16 cellular contexts compared by ENCODE assay signal in the genomic region with DNA sequence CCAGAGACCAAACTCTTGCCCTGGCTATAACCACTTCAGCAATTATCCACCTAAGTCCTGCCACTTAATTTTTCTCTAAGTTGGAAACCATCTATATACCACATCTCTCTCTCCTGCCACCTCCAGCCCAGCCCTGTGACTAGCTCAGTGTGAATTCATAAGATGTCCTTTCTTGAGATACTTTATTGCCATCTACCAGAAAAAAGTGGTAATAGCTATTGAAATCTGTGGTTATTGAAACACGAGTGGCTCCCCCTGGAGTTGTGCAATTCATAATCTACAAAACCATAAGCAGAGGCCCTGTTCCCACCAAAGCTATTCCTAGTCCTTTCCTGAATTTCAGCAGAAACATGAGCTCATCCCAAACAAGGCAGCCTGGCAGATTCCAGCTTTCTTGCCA.
DNase-seq lines count a peak whose midpoint lies in the region; ATAC-seq and TF ChIP-seq lines count a peak whose summit lies in the region.
"Had no signal": no experiment of that assay in that cellular context is flagged by ENCODE, and none has a peak within 500 bp of the region (broad histone marks: within the 10 kb centered on the region; RNA-seq: fewer than 3 reads in every experiment).

No MANE protein-coding gene starts in this region.

- H3K4me2 ChIP-seq in KMS-11 (no peak overlapping the region), mesendoderm (ENCODE audit: low read length) (no peak overlapping the region)

- H3K36me3 ChIP-seq in KMS-11 (ENCODE audit: insufficient read depth) = no peaks in the 10 kb centered on the region
- no peaks in the 10 kb centered on the region for H3K36me3 ChIP-seq in mesendoderm (ENCODE audit: control insufficient read depth, insufficient read depth, low read length)
- no peaks in the 10 kb centered on the region for H3K36me3 ChIP-seq in mucosa of descending colon (ENCODE audit: low read depth)
- H3K36me3 ChIP-seq: heart right ventricle, left lung had no signal

- ATAC-seq in mucosa of descending colon (no peak), GM18505 (IDR thresholded peaks at IDR 0.05; ENCODE audit: unreplicated experiment) (no peak)
- ATAC-seq: heart right ventricle, left lung, T-cell had no signal

- no peaks in the 10 kb centered on the region for H3K79me1 ChIP-seq in mesendoderm (ENCODE audit: low read length)

- H3K18ac ChIP-seq in mesendoderm (ENCODE audit: low read length) = no peak overlapping the region

- no peak overlapping the region for H3K4ac ChIP-seq in mesendoderm (ENCODE audit: low read depth, low read length)

- no CpG with 5 or more reads among the region's 1 CpG for WGBS in mesendoderm (ENCODE audit: extremely low coverage, insufficient coverage, low lambda C conversion rate)

- H3K4me3 ChIP-seq in KMS-11 (IDR thresholded peaks at IDR 0.05; ENCODE audit: insufficient read depth, low read depth, low read length) (no peak overlapping the region), mesendoderm (ENCODE audit: low read length) (no peak overlapping the region), mucosa of descending colon (no peak overlapping the region)
- H3K4me3 ChIP-seq: heart right ventricle, left lung, testis had no signal

- H2BK5ac ChIP-seq in mesendoderm (ENCODE audit: low read length) = no peak overlapping the region

- H2AFZ ChIP-seq in KMS-11 (ENCODE audit: low read depth) = no peak overlapping the region

- no peak for TF ChIP-seq POLR2A in GM18505 (IDR thresholded peaks at IDR 0.05; ENCODE audit: borderline replicate concordance, extremely low read depth, insufficient read depth, insufficient read length)

- no peak overlapping the region for H3K56ac ChIP-seq in mesendoderm (ENCODE audit: low read length)

- H4K20me1 ChIP-seq in KMS-11 (ENCODE audit: insufficient read depth) = no peaks in the 10 kb centered on the region

- H2BK15ac ChIP-seq in mesendoderm (replicated peaks; ENCODE audit: low read depth) = no peak overlapping the region

- no peak overlapping the region for H2AK5ac ChIP-seq in mesendoderm (ENCODE audit: low read length)

- H4K5ac ChIP-seq in mesendoderm (ENCODE audit: low read length) = no peak overlapping the region

- no peaks in the 10 kb centered on the region for H3K9me3 ChIP-seq in mucosa of descending colon
- H3K9me3 ChIP-seq: left lung, testis had no signal

- DNase-seq in EH (ENCODE audit: low read depth) (peak; percentile 55), astrocyte of the hippocampus (ENCODE audit: low read depth, low spot score) (peak; percentile 1), mesendoderm (peak; percentile 19), RKO (ENCODE audit: low spot score) (no peak), mucosa of descending colon (no peak), NCI-H345 treated with DMSO at 0.1 percent for 48 hours (lab: John Stamatoyannopoulos, UW; ENCODE audit: unreplicated experiment) (no peak)
- DNase-seq: activated CD4-positive, alpha-beta T cell treated with anti-CD3 and anti-CD28 coated beads, Interleukin-2, amount 10 ng/mL, durations not matched to agents 7 days and 5 days; COR-L47; effector CD8-positive, alpha-beta T cell; heart right ventricle; left lung; nephron progenitor cell; T-cell; testis had no signal

- no peak overlapping the region for H4K8ac ChIP-seq in mesendoderm (ENCODE audit: low read depth, low read length)

- TF ChIP-seq CTCF in KMS-11 (conservative IDR thresholded peaks at IDR 0.05; ENCODE audit: low read depth, low read length) (peak; percentile 31; the same call in 1 of the 2 replicates), mucosa of descending colon (IDR thresholded peaks at IDR 0.05) (no peak)

- no peaks in the 10 kb centered on the region for H3K79me2 ChIP-seq in KMS-11 (ENCODE audit: insufficient read depth, low read depth)
- no peaks in the 10 kb centered on the region for H3K79me2 ChIP-seq in mesendoderm (ENCODE audit: control insufficient read depth, insufficient read depth, low read length)

- no peak overlapping the region for H3K27ac ChIP-seq in KMS-11
- no peak overlapping the region for H3K27ac ChIP-seq in mesendoderm (ENCODE audit: low read depth, low read length)
- H3K27ac ChIP-seq: heart right ventricle, left lung, testis had no signal

- intact Hi-C loops in mucosa of descending colon (cut with DNase I, micrococcal nuclease) = no loop called here

- H2BK120ac ChIP-seq in mesendoderm (ENCODE audit: low read depth, low read length) = no peak overlapping the region

- H3K23ac ChIP-seq in mesendoderm (ENCODE audit: low read length) = no peak overlapping the region

- H3K4me1 ChIP-seq in KMS-11 (ENCODE audit: low read depth, poor library complexity, severe bottlenecking) (peaks cover 61% of the 10 kb centered on the region), mesendoderm (ENCODE audit: control insufficient read depth, low read depth, low read length) (no peaks in the 10 kb centered on the region), mucosa of descending colon (ENCODE audit: low read depth) (no peaks in the 10 kb centered on the region)
- H3K4me1 ChIP-seq: left lung, testis had no signal

- no peak overlapping the region for H3K9ac ChIP-seq in KMS-11
- no peak overlapping the region for H3K9ac ChIP-seq in mesendoderm (ENCODE audit: low read length)

- H3K27me3 ChIP-seq in KMS-11 (ENCODE audit: insufficient read depth, low read depth) = no peaks in the 10 kb centered on the region
- no peaks in the 10 kb centered on the region for H3K27me3 ChIP-seq in mesendoderm (ENCODE audit: insufficient read depth, low read length, poor library complexity)
- H3K27me3 ChIP-seq: heart right ventricle, left lung, testis had no signal

Comparison
In these comparisons a context has a peak if more than half of its experiments do, and no peak if none do; other contexts are left out.
1. DNase-seq: peak in EH (single experiment), astrocyte of the hippocampus (single experiment) and mesendoderm (single experiment); none in RKO (single experiment), mucosa of descending colon (0 of 3) and NCI-H345 treated with DMSO at 0.1 percent for 48 hours (single experiment).